In the genomic region with DNA sequence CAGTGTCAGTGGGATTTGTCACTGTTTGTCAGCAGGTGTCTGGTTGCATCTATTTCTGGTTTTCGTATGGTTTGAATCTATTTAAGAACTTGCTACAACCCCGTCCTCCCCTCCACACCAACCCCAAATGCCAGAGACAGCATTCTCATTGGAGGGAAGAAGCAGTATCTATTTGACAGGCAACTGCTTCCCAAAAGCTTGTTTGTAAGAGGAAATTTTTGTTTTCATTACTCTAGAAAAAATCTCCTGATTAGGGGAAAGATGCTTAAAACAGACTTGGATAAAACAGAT, we compare ENCODE assay signal across 17 cellular contexts.
"Had no signal": no experiment of that assay in that cellular context is flagged by ENCODE, and none has a peak within 500 bp of the region (broad histone marks: within the 10 kb centered on the region; RNA-seq: fewer than 3 reads in every experiment).

No MANE protein-coding gene starts in this region.

- H3K4me1 ChIP-seq: left lung, parathyroid adenoma, testis, upper lobe of right lung had no signal

- H2AFZ ChIP-seq: parathyroid adenoma had no signal

- DNase-seq: activated CD4-positive, alpha-beta T cell treated with anti-CD3 and anti-CD28 coated beads, Interleukin-2, amount 50 U/mL, for 48 hours; activated CD4-positive, CD25-positive, alpha-beta regulatory T cell treated with anti-CD3 and anti-CD28 coated beads, Interleukin-2, amount 50 U/mL, for 72 hours; activated CD8-positive, alpha-beta memory T cell treated with anti-CD3 and anti-CD28 coated beads, Interleukin-2, amount 10 ng/mL, durations not matched to agents 7 days and 5 days; activated gamma-delta T cell; activated T-cell treated with anti-CD3 and anti-CD28 coated beads, Interleukin-2, amount 50 U/mL, for 24 hours; amygdala; cerebellar nuclear complex; effector memory CD8-positive, alpha-beta T cell; erythroblast; islet precursor cell; left lung; stimulated activated CD4-positive, alpha-beta T cell treated with anti-CD3 and anti-CD28 coated beads, Interleukin-15, amount 100 ng/mL, for 24 hours; stimulated activated CD4-positive, alpha-beta T cell treated with anti-CD3 and anti-CD28 coated beads, Interleukin-4, amount 100 ng/mL, for 24 hours; T-helper 2 cell; testis; upper lobe of right lung had no signal

- H3K9me3 ChIP-seq: left lung, testis, upper lobe of right lung had no signal

- H3K27ac ChIP-seq: left lung, parathyroid adenoma, testis, upper lobe of right lung had no signal

- H3K36me3 ChIP-seq: left lung, upper lobe of right lung had no signal

- H3K4me3 ChIP-seq: left lung, testis, upper lobe of right lung had no signal

- H3K79me2 ChIP-seq: parathyroid adenoma had no signal

- ATAC-seq: activated CD8-positive, alpha-beta memory T cell treated with anti-CD3 and anti-CD28 coated beads, Interleukin-2, amount 10 ng/mL, durations not matched to agents 7 days and 5 days; effector memory CD8-positive, alpha-beta T cell; left lung; upper lobe of right lung had no signal
